Comparison of ENCODE assay signal across 26 cellular contexts in genomic region chr2:240189686-240190085, GRCh38. TPM values are rescaled to one million over a fixed set of nuclear protein-coding genes. Genes with fewer than 3 reads are reported as not detected.
DNase-seq lines count a peak whose midpoint lies in the region; ATAC-seq, FAIRE-seq and TF ChIP-seq lines count a peak whose summit lies in the region.
"Had no signal": no experiment of that assay in that cellular context is flagged by ENCODE, and none has a peak within 500 bp of the region (broad histone marks: within the 10 kb centered on the region; RNA-seq: fewer than 3 reads in every experiment).

No MANE protein-coding gene starts in this region.

- H4K20me1 ChIP-seq in HepG2 (ENCODE audit: insufficient read depth, low read length) (no peaks in the 10 kb centered on the region), OCI-LY7 (ENCODE audit: insufficient read depth, low read length) (no peaks in the 10 kb centered on the region)

- CTCF ChIA-PET in HepG2 (lab: Yijun Ruan, JAX; ENCODE audit: low intra/inter-chr PET ratio, low total read pairs) (no interaction called here), OCI-LY7 (lab: Charles Lee; ENCODE audit: unreplicated experiment) (no interaction called here)

- ATAC-seq in left ventricle myocardium superior (no peak), left cardiac atrium (no peak), HepG2 (peak; percentile 45), sciatic nerve (no peak), upper lobe of right lung (no peak), GM19455 (IDR thresholded peaks at IDR 0.05; ENCODE audit: unreplicated experiment) (no peak)
- ATAC-seq: A549, Right ventricle myocardium inferior had no signal

- no peak overlapping the region for H3K9ac ChIP-seq in HepG2 (ENCODE audit: insufficient read depth, low read depth, low read length)

- H3K9me3 ChIP-seq in HepG2 (ENCODE audit: low read length) (no peaks in the 10 kb centered on the region), upper lobe of right lung (peaks cover 5% of the 10 kb centered on the region), OCI-LY7 (ENCODE audit: low read length) (no peaks in the 10 kb centered on the region)

- no peaks in the 10 kb centered on the region for H3K9me2 ChIP-seq in OCI-LY7 (ENCODE audit: insufficient read depth, low read length)

- TF ChIP-seq EP300 in HepG2 (IDR thresholded peaks at IDR 0.05; ENCODE audit: low read depth in 2 of 2, low read length in 2 of 2) (no peak), HepG2 (CRISPR knock-in tag; IDR thresholded peaks at IDR 0.05; ENCODE audit: borderline replicate concordance) (no peak)

- H3K4me3 ChIP-seq in HepG2 (replicated peaks in 1 of 3; ENCODE audit: insufficient read depth in 1 of 3, low read depth in 2 of 3, low read length in 3 of 3) (no peak overlapping the region), upper lobe of right lung (no peak overlapping the region), OCI-LY7 (ENCODE audit: low read depth, low read length, poor library complexity, severe bottlenecking) (no peak overlapping the region)
- H3K4me3 ChIP-seq: A549 had no signal

- TF ChIP-seq CTCF in HepG2 (CRISPR knock-in tag; IDR thresholded peaks at IDR 0.05), result no peak
- TF ChIP-seq CTCF in upper lobe of right lung (IDR thresholded peaks at IDR 0.05), result no peak
- no peak for TF ChIP-seq CTCF in OCI-LY7 (conservative IDR thresholded peaks at IDR 0.05; ENCODE audit: low read length)

- in situ Hi-C loops in HepG2 (cut with HindIII; ENCODE audit: extremely low pct_ligation_motif_present, low pct_unique_long_range_greater_than_20kb), result no loop called here

- no peak for FAIRE-seq in HepG2 (lab: Jason Lieb, UNC)
- FAIRE-seq: A549, H54, HTR-8/SVneo, RCC 7860 had no signal

- DNase-seq in left ventricle myocardium superior (peak; percentile 4), left cardiac atrium (no peak), HepG2 (ENCODE audit: low spot score) (no peak), sciatic nerve (ENCODE audit: low spot score) (peak; percentile 39), upper lobe of right lung (peak; percentile 54), OCI-LY7 (ENCODE audit: low spot score) (no peak), amniotic stem cell (lab: John Stamatoyannopoulos, UW) (no peak)
- DNase-seq: BE2C, EL, GF-D8, Karpas-422, MV-4-11, NCI-H1105 treated with DMSO at 0.1 percent for 48 hours, NCI-H1694, NCI-H2081, NCI-H2171 treated with DMSO at 0.1 percent for 48 hours, NCI-H524 treated with DMSO at 0.1 percent for 48 hours, NCI-H82, OCI-M1 had no signal

- H2AFZ ChIP-seq in HepG2 (ENCODE audit: low read length) (no peak overlapping the region), OCI-LY7 (ENCODE audit: low read length) (no peak overlapping the region)

- no peaks in the 10 kb centered on the region for H3K36me3 ChIP-seq in HepG2 (replicated peaks in 1 of 2; ENCODE audit: control insufficient read depth in 1 of 2, insufficient read depth in 2 of 2, low read length in 2 of 2)
- H3K36me3 ChIP-seq in upper lobe of right lung, result no peaks in the 10 kb centered on the region
- no peaks in the 10 kb centered on the region for H3K36me3 ChIP-seq in OCI-LY7 (ENCODE audit: insufficient read depth, low read length)
- H3K36me3 ChIP-seq: BE2C had no signal

- H3K4me1 ChIP-seq in HepG2 (ENCODE audit: insufficient read depth, low read length) (no peaks in the 10 kb centered on the region), upper lobe of right lung (no peaks in the 10 kb centered on the region), OCI-LY7 (ENCODE audit: insufficient read depth, low read length, poor library complexity, severe bottlenecking) (no peaks in the 10 kb centered on the region)
- H3K4me1 ChIP-seq: A549 had no signal

- H3K27ac ChIP-seq in HepG2 (ENCODE audit: extremely low read length, insufficient read depth, low read length) (no peak overlapping the region), upper lobe of right lung (no peak overlapping the region), OCI-LY7 (ENCODE audit: low read depth, low read length, poor library complexity, severe bottlenecking) (no peak overlapping the region)
- H3K27ac ChIP-seq: A549 had no signal

- BruUV-seq in HepG2 (replicated peaks; lab: Mats Ljungman, UMichigan) (no TSS peak), OCI-LY7 (replicated peaks; lab: Mats Ljungman, UMichigan) (no TSS peak)

- H3K27me3 ChIP-seq in HepG2 (ENCODE audit: control insufficient read depth in 1 of 2, insufficient read depth in 2 of 2, low read length in 2 of 2) (peaks cover 3 to 77% of the 10 kb centered on the region in 2 experiments; a peak in 4 of 5 replicates), upper lobe of right lung (no peaks in the 10 kb centered on the region)

- WGBS in HepG2 (ENCODE audit: low lambda C conversion rate), result 1% methylated on average over 4 of the region's 4 CpGs

- intact Hi-C loops in left ventricle myocardium superior (cut with micrococcal nuclease), result no loop called here
- intact Hi-C loops in left cardiac atrium (cut with DNase I), result no loop called here
- intact Hi-C loops in HepG2 (cut with micrococcal nuclease; ENCODE audit: unreplicated experiment), result no loop called here
- intact Hi-C loops in sciatic nerve (cut with DNase I), result no loop called here
- intact Hi-C loops in upper lobe of right lung (cut with DNase I), result no loop called here
- intact Hi-C loops in OCI-LY7 (cut with micrococcal nuclease; ENCODE audit: unreplicated experiment), result no loop called here

- H3K79me2 ChIP-seq in HepG2 (ENCODE audit: insufficient read depth, low read length), result no peaks in the 10 kb centered on the region
- H3K79me2 ChIP-seq in OCI-LY7 (ENCODE audit: insufficient read depth, low read depth, low read length), result no peaks in the 10 kb centered on the region

- no peak for TF ChIP-seq RAD21 in HepG2 (CRISPR knock-in tag; IDR thresholded peaks at IDR 0.05)

- POLR2A ChIA-PET in HepG2 (lab: Yijun Ruan, JAX), result no interaction called here
- POLR2A ChIA-PET in OCI-LY7 (lab: Charles Lee), result no interaction called here

- no peak for TF ChIP-seq POLR2A in HepG2 (IDR thresholded peaks at IDR 0.05; ENCODE audit: insufficient read depth in 1 of 2, low read depth in 2 of 2, low read length in 2 of 2)

- H3K4me2 ChIP-seq in HepG2 (ENCODE audit: low read depth, low read length) (no peak overlapping the region), OCI-LY7 (ENCODE audit: low read length) (no peak overlapping the region)
- H3K4me2 ChIP-seq: A549 had no signal

RNA-seq across cellular contexts. Expression of gene OTOS, which starts 49.2 kb away (rescaled TPM):
- total RNA-seq in left ventricle myocardium superior (not detected), left cardiac atrium (not detected), HepG2 (2016; rRNA removed; fragmentation: Illumina TruSeq; extraction: Trizol) (not detected in 2 replicates), sciatic nerve (not detected), upper lobe of right lung (not detected), OCI-LY7 (2022) (not detected in 2 replicates)
- not detected in 2 replicates for total RNA-seq in HepG2 (2016; cell fraction: cytosol; rRNA removed; fragmentation: Illumina TruSeq; extraction: Trizol; ENCODE audit: low read depth)
- total RNA-seq in HepG2 (2016; cell fraction: insoluble cytoplasmic fraction; rRNA removed; fragmentation: Illumina TruSeq; extraction: Trizol), result not detected in 2 replicates
- not detected in 2 replicates for total RNA-seq in HepG2 (2016; cell fraction: membrane; rRNA removed; fragmentation: Illumina TruSeq; extraction: Trizol)
- not detected in 2 replicates for total RNA-seq in HepG2 (2016; cell fraction: nucleus; rRNA removed; fragmentation: Illumina TruSeq; extraction: Trizol)
- not detected in 2 replicates for polyA plus RNA-seq in HepG2 (2011; rRNA removed)
- polyA plus RNA-seq in HepG2 (2011; cell fraction: cytosol; rRNA removed), result not detected in 2 replicates
- polyA plus RNA-seq in HepG2 (2011; cell fraction: nucleus; rRNA removed), result not detected in 2 replicates
- not detected in 2 replicates for polyA plus RNA-seq in HepG2 (2012)
- polyA plus RNA-seq in HepG2 (2016; cell fraction: cytosol; fragmentation: Illumina TruSeq; extraction: Trizol; ENCODE audit: low read depth), result not detected in 2 replicates
- not detected in 2 replicates for polyA plus RNA-seq in HepG2 (2016; cell fraction: insoluble cytoplasmic fraction; fragmentation: Illumina TruSeq; extraction: Trizol; ENCODE audit: low read depth)
- polyA plus RNA-seq in HepG2 (2016; cell fraction: membrane; fragmentation: Illumina TruSeq; extraction: Trizol; ENCODE audit: low read depth), result not detected in 2 replicates
- not detected in 2 replicates for polyA plus RNA-seq in HepG2 (2016; cell fraction: nucleus; fragmentation: Illumina TruSeq; extraction: Trizol; ENCODE audit: insufficient read depth, low read depth)
- not detected in 2 replicates for polyA minus RNA-seq in HepG2 (2011; rRNA and poly(A)+ RNA removed; ENCODE audit: low replicate concordance)
- polyA minus RNA-seq in HepG2 (2011; cell fraction: cytosol; rRNA and poly(A)+ RNA removed), result not detected in 2 replicates
- not detected in 2 replicates for polyA minus RNA-seq in HepG2 (2011; cell fraction: nucleus; rRNA and poly(A)+ RNA removed)
- total RNA-seq in OCI-LY7 (2014; rRNA removed; shearing (Covaris generic)), result not detected in 2 replicates
- total RNA-seq: M059J, Right ventricle myocardium inferior had no signal
- polyA plus RNA-seq: A549 had no signal

RNA-seq across cellular contexts. Expression of gene COPS9, which starts 53.6 kb away (rescaled TPM):
- total RNA-seq in left ventricle myocardium superior (204 TPM), left cardiac atrium (100 to 1,000 TPM; 160 to 175 TPM), HepG2 (2016; rRNA removed; fragmentation: Illumina TruSeq; extraction: Trizol) (180 and 208 TPM in 2 replicates), sciatic nerve (124 TPM), upper lobe of right lung (98.1 TPM), OCI-LY7 (2022) (75.5 and 106 TPM in 2 replicates)
- total RNA-seq in HepG2 (2016; cell fraction: cytosol; rRNA removed; fragmentation: Illumina TruSeq; extraction: Trizol; ENCODE audit: low read depth), result 188 and 216 TPM in 2 replicates
- 189 and 214 TPM in 2 replicates for total RNA-seq in HepG2 (2016; cell fraction: insoluble cytoplasmic fraction; rRNA removed; fragmentation: Illumina TruSeq; extraction: Trizol)
- 299 and 318 TPM in 2 replicates for total RNA-seq in HepG2 (2016; cell fraction: membrane; rRNA removed; fragmentation: Illumina TruSeq; extraction: Trizol)
- total RNA-seq in HepG2 (2016; cell fraction: nucleus; rRNA removed; fragmentation: Illumina TruSeq; extraction: Trizol), result 64.4 and 66.4 TPM in 2 replicates
- 201 and 247 TPM in 2 replicates for polyA plus RNA-seq in HepG2 (2011; rRNA removed)
- 164 and 244 TPM in 2 replicates for polyA plus RNA-seq in HepG2 (2011; cell fraction: cytosol; rRNA removed)
- 49.8 and 53.2 TPM in 2 replicates for polyA plus RNA-seq in HepG2 (2011; cell fraction: nucleus; rRNA removed)
- polyA plus RNA-seq in HepG2 (2012), result 152 and 161 TPM in 2 replicates
- 255 and 315 TPM in 2 replicates for polyA plus RNA-seq in HepG2 (2016; cell fraction: cytosol; fragmentation: Illumina TruSeq; extraction: Trizol; ENCODE audit: low read depth)
- 244 and 258 TPM in 2 replicates for polyA plus RNA-seq in HepG2 (2016; cell fraction: insoluble cytoplasmic fraction; fragmentation: Illumina TruSeq; extraction: Trizol; ENCODE audit: low read depth)
- 282 and 350 TPM in 2 replicates for polyA plus RNA-seq in HepG2 (2016; cell fraction: membrane; fragmentation: Illumina TruSeq; extraction: Trizol; ENCODE audit: low read depth)
- polyA plus RNA-seq in HepG2 (2016; cell fraction: nucleus; fragmentation: Illumina TruSeq; extraction: Trizol; ENCODE audit: insufficient read depth, low read depth), result 132 TPM in 2 replicates
- polyA minus RNA-seq in HepG2 (2011; rRNA and poly(A)+ RNA removed; ENCODE audit: low replicate concordance), result 8.8 and 17.6 TPM in 2 replicates
- 12.1 and 20.3 TPM in 2 replicates for polyA minus RNA-seq in HepG2 (2011; cell fraction: cytosol; rRNA and poly(A)+ RNA removed)
- 16.9 and 20.1 TPM in 2 replicates for polyA minus RNA-seq in HepG2 (2011; cell fraction: nucleus; rRNA and poly(A)+ RNA removed)
- 158 and 159 TPM in 2 replicates for total RNA-seq in OCI-LY7 (2014; rRNA removed; shearing (Covaris generic))

Comparison
In these comparisons a context has a peak if more than half of its experiments do, and no peak if none do; other contexts are left out.
1. DNase-seq: peak in left ventricle myocardium superior (single experiment), sciatic nerve (single experiment) and upper lobe of right lung (single experiment); none in left cardiac atrium (single experiment), HepG2 (single experiment), OCI-LY7 (single experiment) and amniotic stem cell (single experiment).